12 cellular contexts compared by ENCODE assay signal in the genomic region with DNA sequence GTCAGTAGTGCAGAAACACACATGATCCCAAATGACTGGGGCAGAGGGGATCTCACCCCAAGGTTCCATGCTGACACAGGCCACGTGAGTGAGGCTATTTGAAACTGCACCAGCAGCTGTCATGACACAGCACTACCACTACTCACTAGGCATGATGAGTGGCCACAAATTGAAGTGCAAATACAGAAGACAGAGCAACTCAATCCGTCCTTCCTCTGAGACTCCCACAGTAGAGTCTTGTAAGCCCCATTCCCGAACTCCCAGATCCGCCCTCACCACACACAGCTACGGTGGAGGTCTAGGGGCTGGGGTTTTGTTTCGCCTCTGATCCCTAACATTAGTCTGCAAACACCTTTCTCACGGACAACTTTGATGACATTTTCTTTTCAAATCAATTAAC.
DNase-seq lines count a peak whose midpoint lies in the region; ATAC-seq and TF ChIP-seq lines count a peak whose summit lies in the region.
"Had no signal": no experiment of that assay in that cellular context is flagged by ENCODE, and none has a peak within 500 bp of the region (broad histone marks: within the 10 kb centered on the region; RNA-seq: fewer than 3 reads in every experiment).

No MANE protein-coding gene starts in this region.

- H3K27ac Mint-ChIP-seq in WTC11 = no peak overlapping the region
- H3K27ac Mint-ChIP-seq in nephron progenitor cell = peak overlapping the region; percentile 3
- no peak overlapping the region for H3K27ac Mint-ChIP-seq in immature natural killer cell
- H3K27ac Mint-ChIP-seq: mesothelial cell of epicardium had no signal

- H3K4me3 Mint-ChIP-seq in WTC11 = no peak overlapping the region
- H3K4me3 Mint-ChIP-seq in nephron progenitor cell = no peak overlapping the region
- no peak overlapping the region for H3K4me3 Mint-ChIP-seq in immature natural killer cell
- H3K4me3 Mint-ChIP-seq: mesothelial cell of epicardium had no signal

- TF ChIP-seq CTCF in WTC11 (IDR thresholded peaks at IDR 0.05) = no peak
- TF ChIP-seq CTCF in nephron progenitor cell (IDR thresholded peaks at IDR 0.05) = no peak

- POLR2A ChIA-PET in WTC11 (lab: Charles Lee) = no interaction called here

- peak; percentile 79 for ATAC-seq in WTC11

- H3K27me3 Mint-ChIP-seq in WTC11 (ENCODE audit: low read depth) (no peaks in the 10 kb centered on the region), nephron progenitor cell (ENCODE audit: low read depth, poor library complexity) (no peaks in the 10 kb centered on the region), immature natural killer cell (ENCODE audit: low read depth in 3 of 3) (peaks cover 0 to 2% (median 0%) of the 10 kb centered on the region in 3 donors)

- peaks cover 12% of the 10 kb centered on the region for H3K36me3 Mint-ChIP-seq in WTC11
- peaks cover 10% of the 10 kb centered on the region for H3K36me3 Mint-ChIP-seq in nephron progenitor cell (ENCODE audit: low read depth)
- H3K36me3 Mint-ChIP-seq in immature natural killer cell = peaks cover 3 to 10% (median 4%) of the 10 kb centered on the region in 3 donors

- H3K9me3 Mint-ChIP-seq in WTC11 (no peaks in the 10 kb centered on the region), nephron progenitor cell (no peaks in the 10 kb centered on the region), immature natural killer cell (no peaks in the 10 kb centered on the region)
- H3K9me3 Mint-ChIP-seq: mesothelial cell of epicardium had no signal

- DNase-seq in NCI-H2107 treated with DMSO at 0.1 percent for 48 hours (lab: John Stamatoyannopoulos, UW; ENCODE audit: unreplicated experiment) (peak; percentile 8), NCI-H2107 (lab: John Stamatoyannopoulos, UW) (no peak), M059J (ENCODE audit: low read depth) (peak; percentile 12), WTC11 (ENCODE audit: low spot score) (no peak), nephron progenitor cell (no peak), Kasumi-1 (lab: John Stamatoyannopoulos, UW) (no peak), immature natural killer cell (no peak), NCI-H128 (lab: John Stamatoyannopoulos, UW; ENCODE audit: unreplicated experiment) (no peak)
- DNase-seq: amniotic stem cell, heart right ventricle, NCI-H524 treated with DMSO at 0.1 percent for 48 hours had no signal

- peaks cover 6% of the 10 kb centered on the region for H3K4me1 Mint-ChIP-seq in WTC11
- H3K4me1 Mint-ChIP-seq in nephron progenitor cell = peaks cover 11% of the 10 kb centered on the region
- H3K4me1 Mint-ChIP-seq in immature natural killer cell = no peaks in the 10 kb centered on the region

- CTCF ChIA-PET in WTC11 (lab: Charles Lee) = interaction anchor here (0.7 kb wide), 1 partner anchor 13 kb away, joined by 5 read pairs; no protein-coding TSS in a partner anchor

TF ChIP-seq in WTC11, 78 proteins besides CTCF, POLR2A, EP300 and RAD21:
- TF ChIP-seq, protein P1, sequence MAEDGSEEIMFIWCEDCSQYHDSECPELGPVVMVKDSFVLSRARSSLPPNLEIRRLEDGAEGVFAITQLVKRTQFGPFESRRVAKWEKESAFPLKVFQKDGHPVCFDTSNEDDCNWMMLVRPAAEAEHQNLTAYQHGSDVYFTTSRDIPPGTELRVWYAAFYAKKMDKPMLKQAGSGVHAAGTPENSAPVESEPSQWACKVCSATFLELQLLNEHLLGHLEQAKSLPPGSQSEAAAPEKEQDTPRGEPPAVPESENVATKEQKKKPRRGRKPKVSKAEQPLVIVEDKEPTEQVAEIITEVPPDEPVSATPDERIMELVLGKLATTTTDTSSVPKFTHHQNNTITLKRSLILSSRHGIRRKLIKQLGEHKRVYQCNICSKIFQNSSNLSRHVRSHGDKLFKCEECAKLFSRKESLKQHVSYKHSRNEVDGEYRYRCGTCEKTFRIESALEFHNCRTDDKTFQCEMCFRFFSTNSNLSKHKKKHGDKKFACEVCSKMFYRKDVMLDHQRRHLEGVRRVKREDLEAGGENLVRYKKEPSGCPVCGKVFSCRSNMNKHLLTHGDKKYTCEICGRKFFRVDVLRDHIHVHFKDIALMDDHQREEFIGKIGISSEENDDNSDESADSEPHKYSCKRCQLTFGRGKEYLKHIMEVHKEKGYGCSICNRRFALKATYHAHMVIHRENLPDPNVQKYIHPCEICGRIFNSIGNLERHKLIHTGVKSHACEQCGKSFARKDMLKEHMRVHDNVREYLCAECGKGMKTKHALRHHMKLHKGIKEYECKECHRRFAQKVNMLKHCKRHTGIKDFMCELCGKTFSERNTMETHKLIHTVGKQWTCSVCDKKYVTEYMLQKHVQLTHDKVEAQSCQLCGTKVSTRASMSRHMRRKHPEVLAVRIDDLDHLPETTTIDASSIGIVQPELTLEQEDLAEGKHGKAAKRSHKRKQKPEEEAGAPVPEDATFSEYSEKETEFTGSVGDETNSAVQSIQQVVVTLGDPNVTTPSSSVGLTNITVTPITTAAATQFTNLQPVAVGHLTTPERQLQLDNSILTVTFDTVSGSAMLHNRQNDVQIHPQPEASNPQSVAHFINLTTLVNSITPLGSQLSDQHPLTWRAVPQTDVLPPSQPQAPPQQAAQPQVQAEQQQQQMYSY (CRISPR knock-in tag; IDR thresholded peaks at IDR 0.05) = no peak
- TF ChIP-seq ZNF121 (CRISPR knock-in tag; IDR thresholded peaks at IDR 0.05) = peak; percentile 89

Comparison
In these comparisons a context has a peak if more than half of its experiments do, and no peak if none do; other contexts are left out.
1. DNase-seq: peak in NCI-H2107 treated with DMSO at 0.1 percent for 48 hours (single experiment) and M059J (single experiment); none in NCI-H2107 (single experiment), WTC11 (single experiment), nephron progenitor cell (single experiment), Kasumi-1 (0 of 2), immature natural killer cell (0 of 3) and NCI-H128 (single experiment).